ENCODE assay signal across 11 cellular contexts in the genomic region with DNA sequence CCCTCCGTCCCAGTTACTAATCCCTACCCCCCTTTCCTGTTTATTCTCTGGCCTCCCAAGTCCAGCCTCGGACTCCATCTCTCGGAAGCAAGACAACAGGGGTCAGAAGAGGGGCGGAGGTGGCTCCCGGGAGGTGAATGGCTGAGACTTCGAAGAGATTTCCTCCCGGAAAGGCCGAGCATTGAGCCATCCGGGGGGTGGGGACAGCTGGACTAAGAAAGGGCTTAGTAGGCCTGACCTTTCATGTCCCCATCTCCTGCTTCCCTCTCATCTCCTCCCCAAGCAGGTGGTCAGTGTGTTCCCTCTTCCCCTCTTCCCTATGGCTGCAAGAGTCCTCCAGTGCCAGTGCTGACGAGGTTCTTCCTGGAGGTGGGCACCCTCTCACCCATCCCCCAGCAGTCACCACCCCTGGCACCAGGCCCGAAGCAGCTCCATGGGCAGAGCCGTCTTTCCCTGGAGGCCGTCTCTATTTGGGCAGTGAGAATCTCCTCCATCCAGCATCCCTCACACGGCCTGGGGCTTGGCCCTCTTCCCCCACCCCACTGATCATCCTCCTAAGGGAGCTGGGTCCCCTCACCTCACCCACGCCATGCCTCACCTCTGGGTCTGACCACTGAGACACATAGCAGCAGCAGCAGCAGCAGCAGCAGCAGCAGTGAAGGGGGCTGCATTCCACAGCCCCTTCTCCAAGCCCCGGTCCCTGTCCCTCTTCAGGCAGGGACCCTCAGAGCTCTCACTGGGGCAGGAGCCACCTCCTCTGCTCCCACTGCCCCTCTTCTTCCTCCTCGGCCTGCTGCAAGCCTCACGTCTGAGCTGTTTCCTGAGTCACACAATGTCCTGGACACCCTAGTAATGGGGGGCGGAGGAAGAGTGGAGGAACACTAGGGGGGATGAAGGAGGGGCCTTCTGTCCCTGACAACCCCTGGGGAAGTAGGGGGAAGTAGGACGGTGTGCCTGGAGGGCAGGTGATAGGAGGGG. TPM values are rescaled to one million over a fixed set of nuclear protein-coding genes. Genes with fewer than 3 reads are reported as not detected.
DNase-seq lines count a peak whose midpoint lies in the region; ATAC-seq, FAIRE-seq and TF ChIP-seq lines count a peak whose summit lies in the region.
"Had no signal": no experiment of that assay in that cellular context is flagged by ENCODE, and none has a peak within 500 bp of the region (broad histone marks: within the 10 kb centered on the region; RNA-seq: fewer than 3 reads in every experiment).

Gene NOTCH4 (minus strand): TSS at position 810 of the 978 bp plus-strand sequence. CDS start 139 bp downstream, at position 671.

- no peak for TF ChIP-seq CTCF in ovary (IDR thresholded peaks at IDR 0.05)
- TF ChIP-seq CTCF in uterus (IDR thresholded peaks at IDR 0.05): no peak

- H3K4me1 Mint-ChIP-seq in natural killer cell treated with Interleukin-12 subunit alpha and Interleukin-12 subunit beta and Interleukin-15 and Interleukin-18, amount 100 ng/mL, for 72 hours (ENCODE audit: low read depth in 2 of 2): no peaks in the 10 kb centered on the region

- H3K9me3 ChIP-seq in ovary (no peaks in the 10 kb centered on the region), uterus (no peaks in the 10 kb centered on the region)
- H3K9me3 ChIP-seq: A549 had no signal

- no peak within 1 kb of the TSS for H3K4me3 Mint-ChIP-seq in natural killer cell treated with Interleukin-12 subunit alpha and Interleukin-12 subunit beta and Interleukin-15 and Interleukin-18, amount 100 ng/mL, for 72 hours

- no peaks in the 10 kb centered on the region for H3K27me3 Mint-ChIP-seq in natural killer cell treated with Interleukin-12 subunit alpha and Interleukin-12 subunit beta and Interleukin-15 and Interleukin-18, amount 100 ng/mL, for 72 hours

- TF ChIP-seq POLR2A in ovary (IDR thresholded peaks at IDR 0.05) (no peak), uterus (IDR thresholded peaks at IDR 0.05) (peak in 1 of 2 donors; percentile 22), GM12892 (IDR thresholded peaks at IDR 0.05; ENCODE audit: low read depth, low read length) (no peak)

- intact Hi-C loops in ovary (cut with DNase I) (no loop called here), uterus (cut with DNase I; ENCODE audit: low total_unique reads) (no loop called here)

- no peak for FAIRE-seq in GM12892 (lab: Jason Lieb, UNC)
- FAIRE-seq: A549 had no signal

- no peak for DNase-seq in activated naive CD4-positive, alpha-beta T cell treated with anti-CD3 and anti-CD28 coated beads, Interleukin-2, amount 50 U/mL, for 72 hours (ENCODE audit: low spot score in 2 of 2)
- DNase-seq in activated naive CD4-positive, alpha-beta T cell treated with anti-CD3 and anti-CD28 coated beads, Interleukin-2, amount 50 U/mL, for 16 hours: no peak
- DNase-seq in glomerular endothelial cell (ENCODE audit: extremely low read depth, low read depth, low spot score) (peak; percentile 22), ovary (no peak), uterus (no peak), GM12892 (ENCODE audit: insufficient read length) (no peak)
- no peak for DNase-seq in natural killer cell treated with Interleukin-12 subunit alpha and Interleukin-12 subunit beta and Interleukin-15 and Interleukin-18, amount 100 ng/mL, for 72 hours (ENCODE audit: low spot score)
- DNase-seq: NCI-H2107; stimulated activated naive CD4-positive, alpha-beta T cell had no signal

- no peak for ATAC-seq in activated naive CD4-positive, alpha-beta T cell treated with anti-CD3 and anti-CD28 coated beads, Interleukin-2, amount 50 U/mL, for 72 hours
- no peak for ATAC-seq in natural killer cell treated with Interleukin-12 subunit alpha and Interleukin-12 subunit beta and Interleukin-15 and Interleukin-18, amount 100 ng/mL, for 72 hours
- ATAC-seq in HG02610 (IDR thresholded peaks at IDR 0.05; ENCODE audit: unreplicated experiment): no peak
- ATAC-seq: A549 had no signal

- H3K27me3 ChIP-seq in ovary (no peaks in the 10 kb centered on the region), uterus (no peaks in the 10 kb centered on the region)

- H3K27ac ChIP-seq in ovary (no peak within 1 kb of the TSS), uterus (peak within 1 kb of the TSS; percentile 47 to 70)
- H3K27ac ChIP-seq: A549 had no signal

- H3K9me3 Mint-ChIP-seq in activated naive CD4-positive, alpha-beta T cell treated with anti-CD3 and anti-CD28 coated beads, Interleukin-2, amount 50 U/mL, for 72 hours: no peaks in the 10 kb centered on the region
- no peaks in the 10 kb centered on the region for H3K9me3 Mint-ChIP-seq in natural killer cell treated with Interleukin-12 subunit alpha and Interleukin-12 subunit beta and Interleukin-15 and Interleukin-18, amount 100 ng/mL, for 72 hours

- no peaks in the 10 kb centered on the region for H3K4me1 ChIP-seq in ovary (ENCODE audit: insufficient read depth)
- H3K4me1 ChIP-seq in uterus: no peaks in the 10 kb centered on the region
- H3K4me1 ChIP-seq: A549 had no signal

- peak within 1 kb of the TSS; percentile 60 to 90 for H3K27ac Mint-ChIP-seq in activated naive CD4-positive, alpha-beta T cell treated with anti-CD3 and anti-CD28 coated beads, Interleukin-2, amount 50 U/mL, for 72 hours
- no peak within 1 kb of the TSS for H3K27ac Mint-ChIP-seq in natural killer cell treated with Interleukin-12 subunit alpha and Interleukin-12 subunit beta and Interleukin-15 and Interleukin-18, amount 100 ng/mL, for 72 hours

- H3K4me3 ChIP-seq in ovary (no peak within 1 kb of the TSS), uterus (no peak within 1 kb of the TSS)
- H3K4me3 ChIP-seq: A549 had no signal

- TF ChIP-seq EP300 in ovary (IDR thresholded peaks at IDR 0.05): no peak

- 58 to 60% (median 58%) methylated on average over 20 of the region's 20 CpGs for WGBS in ovary, 3 donors

- H3K36me3 Mint-ChIP-seq in activated naive CD4-positive, alpha-beta T cell treated with anti-CD3 and anti-CD28 coated beads, Interleukin-2, amount 50 U/mL, for 72 hours: no peaks in the 10 kb centered on the region
- no peaks in the 10 kb centered on the region for H3K36me3 Mint-ChIP-seq in natural killer cell treated with Interleukin-12 subunit alpha and Interleukin-12 subunit beta and Interleukin-15 and Interleukin-18, amount 100 ng/mL, for 72 hours

- H3K36me3 ChIP-seq in ovary (no peaks in the 10 kb centered on the region), uterus (no peaks in the 10 kb centered on the region)

RNA-seq across cellular contexts. Expression of gene NOTCH4, which starts in this region (rescaled TPM):
- total RNA-seq in activated naive CD4-positive, alpha-beta T cell treated with anti-CD3 and anti-CD28 coated beads, Interleukin-2, amount 50 U/mL, for 72 hours: under 1 TPM; 0.64 to 0.70 TPM
- total RNA-seq in glomerular endothelial cell (66.1 and 242 TPM in 2 replicates), ovary (10 to 100 TPM in 4 of 7 donors, 1 to 10 TPM in 3; 7.2 to 19.1 (median 10.7) TPM), uterus (10 to 100 TPM; 10.9 to 75.2 (median 28.6) TPM)
- 10 to 100 TPM; 12.4 to 21.2 TPM for polyA plus RNA-seq in ovary
- total RNA-seq in natural killer cell treated with Interleukin-12 subunit alpha and Interleukin-12 subunit beta and Interleukin-15 and Interleukin-18, amount 100 ng/mL, for 72 hours: 1 to 10 TPM; 1.4 TPM
- polyA plus RNA-seq in GM12892 (2012; ENCODE audit: missing spikeins): 2.1 TPM

Comparison
In these comparisons a context has a peak if more than half of its experiments do, and no peak if none do; other contexts are left out.
1. H3K27ac Mint-ChIP-seq: peak in activated naive CD4-positive, alpha-beta T cell treated with anti-CD3 and anti-CD28 coated beads, Interleukin-2, amount 50 U/mL, for 72 hours (2 of 2); none in natural killer cell treated with Interleukin-12 subunit alpha and Interleukin-12 subunit beta and Interleukin-15 and Interleukin-18, amount 100 ng/mL, for 72 hours (0 of 2).
2. H3K27ac ChIP-seq: peak in uterus (2 of 2); none in ovary (0 of 2).